ENCODE assay signal across 8 cellular contexts in genomic region chr12:48003226-48004038, GRCh38. TPM values are rescaled to one million over a fixed set of nuclear protein-coding genes. Genes with fewer than 3 reads are reported as not detected.
DNase-seq lines count a peak whose midpoint lies in the region; ATAC-seq and TF ChIP-seq lines count a peak whose summit lies in the region.

No MANE protein-coding gene starts in this region.

- H3K27me3 Mint-ChIP-seq in activated naive CD8-positive, alpha-beta T cell treated with anti-CD3 and anti-CD28 coated beads for 36 hours, result peaks cover 94% of the 10 kb centered on the region

- H3K27me3 ChIP-seq in H7 (ENCODE audit: control insufficient read depth, insufficient read depth, low read length) (peaks cover 98% of the 10 kb centered on the region), muscle layer of duodenum (ENCODE audit: low read depth, low read length) (peaks cover 61% of the 10 kb centered on the region)

- no peaks in the 10 kb centered on the region for H3K9me3 ChIP-seq in muscle layer of duodenum (ENCODE audit: control insufficient read depth in 1 of 2, low read length in 2 of 2)

- ATAC-seq in HG03039 (IDR thresholded peaks at IDR 0.05; ENCODE audit: unreplicated experiment), result no peak
- ATAC-seq in HG02970 (IDR thresholded peaks at IDR 0.05; ENCODE audit: low FRiP score, unreplicated experiment), result no peak

- peaks cover 32% of the 10 kb centered on the region for H3K4me1 Mint-ChIP-seq in activated naive CD8-positive, alpha-beta T cell treated with anti-CD3 and anti-CD28 coated beads for 36 hours

- H3K27ac Mint-ChIP-seq in activated naive CD8-positive, alpha-beta T cell treated with anti-CD3 and anti-CD28 coated beads for 36 hours, result no peak overlapping the region

- no peak overlapping the region for H3K27ac ChIP-seq in muscle layer of duodenum (ENCODE audit: low read length)

- no peak for TF ChIP-seq CTCF in AG10803 (conservative IDR thresholded peaks at IDR 0.05; ENCODE audit: low read length)

- DNase-seq in AG10803 (ENCODE audit: low read depth) (peak; percentile 9), H7 (peak; percentile 65), NCI-H526 treated with DMSO at 0.1 percent for 48 hours (lab: John Stamatoyannopoulos, UW) (no peak), dermis blood vessel endothelial cell (no peak)
- no peak for DNase-seq in activated naive CD8-positive, alpha-beta T cell treated with anti-CD3 and anti-CD28 coated beads for 36 hours

- no peaks in the 10 kb centered on the region for H3K36me3 Mint-ChIP-seq in activated naive CD8-positive, alpha-beta T cell treated with anti-CD3 and anti-CD28 coated beads for 36 hours

- peaks cover 22 to 39% of the 10 kb centered on the region in 2 donors for H3K4me1 ChIP-seq in muscle layer of duodenum (ENCODE audit: control insufficient read depth in 1 of 2, insufficient read depth in 2 of 2, low read length in 2 of 2)

- H3K36me3 ChIP-seq in H7 (replicated peaks; ENCODE audit: control insufficient read depth, insufficient read depth, low read length), result no peaks in the 10 kb centered on the region
- no peaks in the 10 kb centered on the region for H3K36me3 ChIP-seq in muscle layer of duodenum (ENCODE audit: control insufficient read depth in 1 of 2, insufficient read depth in 2 of 2, low read length in 2 of 2)

- H3K4me3 Mint-ChIP-seq in activated naive CD8-positive, alpha-beta T cell treated with anti-CD3 and anti-CD28 coated beads for 36 hours, result peak overlapping the region; percentile 35

- H3K4me3 ChIP-seq in AG10803 (ENCODE audit: low read length), result peak overlapping the region; percentile 12; the same call in 1 of the 2 replicates
- peak overlapping the region; percentile 40; the same call in 1 of the 2 replicates for H3K4me3 ChIP-seq in H7 (ENCODE audit: insufficient read depth, low read depth, low read length)
- peak overlapping the region; percentile 44 to 63 for H3K4me3 ChIP-seq in muscle layer of duodenum (ENCODE audit: low read depth in 1 of 2, low read length in 2 of 2)

- H3K9me3 Mint-ChIP-seq in activated naive CD8-positive, alpha-beta T cell treated with anti-CD3 and anti-CD28 coated beads for 36 hours, result no peaks in the 10 kb centered on the region

RNA-seq across cellular contexts. Expression of gene COL2A1, which starts 0.8 kb away (rescaled TPM):
- 2.0 and 4.6 TPM in 2 replicates for total RNA-seq in H7 (2014; rRNA removed; shearing (Covaris generic))
- under 1 TPM in 1 of 2 experiments, not detected in 1; 0.04 TPM for total RNA-seq in activated naive CD8-positive, alpha-beta T cell treated with anti-CD3 and anti-CD28 coated beads for 36 hours
- total RNA-seq in dermis blood vessel endothelial cell, result not detected in 2 replicates

RNA-seq across cellular contexts. Expression of gene TMEM106C, which starts 40.0 kb away (rescaled TPM):
- total RNA-seq in H7 (2014; rRNA removed; shearing (Covaris generic)), result 13.4 and 15.6 TPM in 2 replicates
- total RNA-seq in activated naive CD8-positive, alpha-beta T cell treated with anti-CD3 and anti-CD28 coated beads for 36 hours, result 100 to 1,000 TPM; 158 to 168 TPM
- total RNA-seq in dermis blood vessel endothelial cell, result 74.4 and 84.6 TPM in 2 replicates

Comparison
In these comparisons a context has a peak if more than half of its experiments do, and no peak if none do; other contexts are left out.
1. DNase-seq: peak in AG10803 (single experiment) and H7 (single experiment); none in activated naive CD8-positive, alpha-beta T cell treated with anti-CD3 and anti-CD28 coated beads for 36 hours (single experiment), NCI-H526 treated with DMSO at 0.1 percent for 48 hours (single experiment) and dermis blood vessel endothelial cell (single experiment).
2. Peak in every context shown above with its lines, with median percentiles within 50 percentile points of each other: H3K4me3 ChIP-seq.